8 cellular contexts compared by ENCODE assay signal in genomic region chr6:43629104-43629504, GRCh38. TPM values are rescaled to one million over a fixed set of nuclear protein-coding genes. Genes with fewer than 3 reads are reported as not detected.
DNase-seq lines count a peak whose midpoint lies in the region; ATAC-seq and TF ChIP-seq lines count a peak whose summit lies in the region.

Gene GTPBP2, minus strand, starts transcription at chr6:43629264. Its CDS starts 102 bp downstream, at chr6:43629162.

- CTCF ChIA-PET in T-cell (lab: Charles Lee): interaction anchor here in 1 of 2 donors (0.6 to 1.3 kb wide), 3 partner anchors 21 to 684 kb away, joined by 3 to 4 read pairs (median 4); partner anchors contain the start of gene AARS2

- peak within 1 kb of the TSS; percentile 92 to 99 (median 98) for H3K4me3 Mint-ChIP-seq in T-cell

- POLR2A ChIA-PET in T-cell (lab: Charles Lee): interaction anchor here (0.5 to 0.7 kb wide), 7 partner anchors 13 to 853 kb away, joined by 4 to 7 read pairs (median 6); no protein-coding TSS in a partner anchor

- H3K4me1 ChIP-seq in heart left ventricle (peaks cover 3 to 34% (median 26%) of the 10 kb centered on the region in 12 donors), upper lobe of right lung (peaks cover 29% of the 10 kb centered on the region)

- ATAC-seq in HG02798 (IDR thresholded peaks at IDR 0.05; ENCODE audit: poor library complexity, unreplicated experiment) (peak; percentile 89), T-cell (replicated peaks in 1 of 4) (peak; percentile 89 to 93 (median 90)), heart left ventricle (peak; percentile 92 to 95 (median 92)), upper lobe of right lung (peak; percentile 93)

- H3K27ac Mint-ChIP-seq in T-cell: peak within 1 kb of the TSS; percentile 98 to 99

- peak in 1 of 2 donors; percentile 59 for TF ChIP-seq POLR2A in heart left ventricle (IDR thresholded peaks at IDR 0.05)

- H3K27me3 ChIP-seq in heart left ventricle: no peaks in the 10 kb centered on the region
- H3K27me3 ChIP-seq in upper lobe of right lung: no peaks in the 10 kb centered on the region

- intact Hi-C loops in heart left ventricle (cut with DNase I) (no loop called here), posterior cingulate gyrus (cut with DNase I) (no loop called here), upper lobe of right lung (cut with DNase I) (no loop called here)

- no peaks in the 10 kb centered on the region for H3K9me3 ChIP-seq in heart left ventricle
- H3K9me3 ChIP-seq in upper lobe of right lung: no peaks in the 10 kb centered on the region

- 1% methylated on average over 38 to 46 of the region's 46 CpGs for WGBS in adipose tissue, 3 donors
- 0 to 1% (median 0%) methylated on average over 24 to 46 of the region's 46 CpGs for WGBS in heart left ventricle, 4 donors

- peaks cover 18% of the 10 kb centered on the region for H3K36me3 Mint-ChIP-seq in T-cell

- TF ChIP-seq CTCF in GM12865 (IDR thresholded peaks at IDR 0.05; ENCODE audit: insufficient read depth, low read depth, low read length, missing control alignments): no peak
- TF ChIP-seq CTCF in heart left ventricle (IDR thresholded peaks at IDR 0.05): no peak
- TF ChIP-seq CTCF in upper lobe of right lung (IDR thresholded peaks at IDR 0.05): no peak

- H3K27ac ChIP-seq in adipose tissue (ENCODE audit: low read depth, low read length): peak within 1 kb of the TSS; percentile 93
- peak within 1 kb of the TSS; percentile 89 to 100 (median 98) for H3K27ac ChIP-seq in heart left ventricle
- H3K27ac ChIP-seq in upper lobe of right lung: peak within 1 kb of the TSS; percentile 96

- no peaks in the 10 kb centered on the region for H3K27me3 Mint-ChIP-seq in T-cell

- peaks cover 31 to 39% (median 38%) of the 10 kb centered on the region in 3 donors for H3K4me1 Mint-ChIP-seq in T-cell

- H3K4me3 ChIP-seq in GM12865 (ENCODE audit: low read depth, low read length): peak within 1 kb of the TSS; percentile 98
- peak within 1 kb of the TSS; percentile 66 to 97 (median 86) for H3K4me3 ChIP-seq in heart left ventricle
- H3K4me3 ChIP-seq in upper lobe of right lung: peak within 1 kb of the TSS; percentile 82

- no peaks in the 10 kb centered on the region for H3K9me3 Mint-ChIP-seq in T-cell

- H3K36me3 ChIP-seq in heart left ventricle (peaks cover 0 to 26% (median 20%) of the 10 kb centered on the region in 9 donors), upper lobe of right lung (peaks cover 22% of the 10 kb centered on the region)

- DNase-seq in GM12865 (ENCODE audit: low read depth) (peak; percentile 99), NCI-H1436 (lab: John Stamatoyannopoulos, UW) (peak; percentile 99), T-cell (peak; percentile 90 to 98 (median 95)), heart left ventricle (peak; percentile 99 to 100 (median 99)), posterior cingulate gyrus (peak; percentile 99 to 100 (median 100)), upper lobe of right lung (peak; percentile 99)

RNA-seq across cellular contexts. Expression of gene GTPBP2, which starts in this region (rescaled TPM):
- 10 to 100 TPM; 58.4 to 87.0 (median 75.2) TPM for total RNA-seq in T-cell
- 10 to 100 TPM; 27.3 to 49.6 (median 45.2) TPM for polyA plus RNA-seq in adipose tissue
- total RNA-seq in heart left ventricle: 10 to 100 TPM; 16.6 to 37.1 (median 26.1) TPM
- 10 to 100 TPM; 24.1 to 37.0 TPM for polyA plus RNA-seq in heart left ventricle
- 85.7 TPM for total RNA-seq in upper lobe of right lung

Comparison
In these comparisons a context has a peak if more than half of its experiments do, and no peak if none do; other contexts are left out.
1. Peak in every context shown above with its lines: DNase-seq, ATAC-seq, H3K4me3 ChIP-seq and H3K27ac ChIP-seq.